In the genomic region with DNA sequence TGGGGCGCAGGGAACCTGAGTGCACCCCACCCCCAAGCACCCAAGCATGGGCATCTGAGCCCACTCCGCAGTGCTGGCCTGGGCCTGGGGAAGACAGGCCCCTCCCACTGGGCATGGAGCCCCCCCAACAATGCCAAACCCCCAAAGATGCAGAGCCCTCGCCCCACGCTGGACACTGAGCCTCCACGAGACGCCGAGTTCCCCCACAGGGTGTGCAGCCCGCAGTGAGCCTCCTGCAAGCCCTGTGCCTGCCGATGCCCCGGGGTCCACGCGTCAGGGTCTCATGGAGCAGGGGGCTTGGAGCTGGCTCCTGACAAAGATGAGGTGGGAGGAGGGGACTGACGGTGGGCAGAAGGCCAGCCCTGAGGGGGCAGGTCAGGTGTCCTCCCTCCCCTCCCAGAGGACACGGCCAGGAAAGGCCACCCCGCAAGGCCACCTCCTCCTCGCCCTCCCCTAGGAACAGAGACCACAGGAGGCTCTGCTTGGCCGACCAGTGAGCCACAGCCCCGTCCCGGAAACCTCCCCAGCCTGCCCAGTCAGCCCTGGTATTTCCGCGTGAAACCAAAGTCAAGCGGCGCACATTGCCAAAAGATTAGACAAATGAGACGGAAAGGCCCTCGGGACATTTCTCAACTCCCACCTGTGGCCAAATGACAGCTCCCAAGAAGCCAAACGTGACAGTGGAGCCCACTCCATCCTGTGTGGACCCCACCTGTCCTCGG, we compare ENCODE assay signal across 23 cellular contexts. TPM values are rescaled to one million over a fixed set of nuclear protein-coding genes. Genes with fewer than 3 reads are reported as not detected.
DNase-seq lines count a peak whose midpoint lies in the region; ATAC-seq, FAIRE-seq and TF ChIP-seq lines count a peak whose summit lies in the region.
"Had no signal": no experiment of that assay in that cellular context is flagged by ENCODE, and none has a peak within 500 bp of the region (broad histone marks: within the 10 kb centered on the region; RNA-seq: fewer than 3 reads in every experiment).

No MANE protein-coding gene starts in this region.

- POLR2A ChIA-PET in naive thymus-derived CD4-positive, alpha-beta T cell (lab: Charles Lee) = no interaction called here

- peak; percentile 33 for DNase-seq in HT1080 (ENCODE audit: low read depth)
- DNase-seq in RCC 7860 (ENCODE audit: low spot score) = peak; percentile 19
- DNase-seq in endothelial cell (ENCODE audit: low spot score) = no peak
- no peak for DNase-seq in psoas muscle
- no peak for DNase-seq in naive thymus-derived CD4-positive, alpha-beta T cell
- DNase-seq in HuH-7.5 (ENCODE audit: low spot score) = no peak
- no peak for DNase-seq in NCI-H128 (lab: John Stamatoyannopoulos, UW; ENCODE audit: unreplicated experiment)
- DNase-seq in stimulated activated CD4-positive, alpha-beta T cell treated with anti-CD3 and anti-CD28 coated beads, Interleukin-2, amount 100 ng/mL, for 48 hours = no peak
- DNase-seq: activated CD4-positive, CD25-positive, alpha-beta regulatory T cell treated with anti-CD3 and anti-CD28 coated beads, Interleukin-2, amount 50 U/mL, for 72 hours; COR-L47; effector memory CD8-positive, alpha-beta T cell; EL; left colon; mucosa of descending colon; NCI-H187 treated with DMSO at 0.1 percent for 48 hours; PC-9; stimulated activated CD4-positive, alpha-beta T cell treated with anti-CD3 and anti-CD28 coated beads, Interleukin-12 subunit alpha, Interleukin-12 subunit beta, amount 100 ng/mL, for 4 hours; T-helper 9 cell had no signal

- peak overlapping the region; percentile 70 for H3K27ac Mint-ChIP-seq in endothelial cell (ENCODE audit: unreplicated experiment)
- H3K27ac Mint-ChIP-seq in naive thymus-derived CD4-positive, alpha-beta T cell = no peak overlapping the region
- H3K27ac Mint-ChIP-seq: activated naive CD4-positive, alpha-beta T cell treated with anti-CD3 and anti-CD28 coated beads, Interleukin-2, amount 50 U/mL, for 72 hours; effector memory CD8-positive, alpha-beta T cell had no signal

- peak; percentile 53 to 72 (median 56) for ATAC-seq in psoas muscle
- ATAC-seq in naive thymus-derived CD4-positive, alpha-beta T cell = no peak
- ATAC-seq: activated naive CD4-positive, alpha-beta T cell treated with anti-CD3 and anti-CD28 coated beads, Interleukin-2, amount 50 U/mL, for 72 hours; body of pancreas; effector memory CD8-positive, alpha-beta T cell; left colon; mucosa of descending colon had no signal

- 35 to 49% (median 36%) methylated on average over 24 to 27 of the region's 27 CpGs for WGBS in psoas muscle, 3 donors

- H3K4me3 ChIP-seq in psoas muscle = no peak overlapping the region
- H3K4me3 ChIP-seq in naive thymus-derived CD4-positive, alpha-beta T cell (ENCODE audit: low read length) = no peak overlapping the region
- H3K4me3 ChIP-seq: body of pancreas, mucosa of descending colon, PC-9, SK-N-MC had no signal

- H3K4me1 Mint-ChIP-seq in endothelial cell (ENCODE audit: unreplicated experiment) = peaks cover 27% of the 10 kb centered on the region
- no peaks in the 10 kb centered on the region for H3K4me1 Mint-ChIP-seq in naive thymus-derived CD4-positive, alpha-beta T cell

- TF ChIP-seq CTCF in endothelial cell (IDR thresholded peaks at IDR 0.05; ENCODE audit: unreplicated experiment) = no peak
- TF ChIP-seq CTCF in psoas muscle (IDR thresholded peaks at IDR 0.05) = no peak

- H3K4me1 ChIP-seq in psoas muscle = no peaks in the 10 kb centered on the region
- no peaks in the 10 kb centered on the region for H3K4me1 ChIP-seq in naive thymus-derived CD4-positive, alpha-beta T cell (ENCODE audit: control insufficient read depth in 2 of 2, insufficient read depth in 2 of 2, low read length in 2 of 2)
- H3K4me1 ChIP-seq: body of pancreas had no signal

- no peaks in the 10 kb centered on the region for H3K9me3 ChIP-seq in psoas muscle
- H3K9me3 ChIP-seq in naive thymus-derived CD4-positive, alpha-beta T cell (ENCODE audit: control insufficient read depth in 2 of 3, low read length in 3 of 3) = no peaks in the 10 kb centered on the region
- H3K9me3 ChIP-seq: body of pancreas, mucosa of descending colon had no signal

- FAIRE-seq in RCC 7860 (lab: Jason Lieb, UNC) = no peak
- FAIRE-seq: colon, urothelium cell line had no signal

- intact Hi-C loops in psoas muscle (cut with DNase I) = no loop called here
- intact Hi-C loops in naive thymus-derived CD4-positive, alpha-beta T cell (cut with micrococcal nuclease) = no loop called here

- H3K36me3 Mint-ChIP-seq in endothelial cell (ENCODE audit: low read depth, unreplicated experiment) = peaks cover 7% of the 10 kb centered on the region
- H3K36me3 Mint-ChIP-seq in naive thymus-derived CD4-positive, alpha-beta T cell = no peaks in the 10 kb centered on the region
- H3K36me3 Mint-ChIP-seq: activated naive CD4-positive, alpha-beta T cell treated with anti-CD3 and anti-CD28 coated beads, Interleukin-2, amount 50 U/mL, for 72 hours had no signal

- H3K4me3 Mint-ChIP-seq in endothelial cell (ENCODE audit: unreplicated experiment) = no peak overlapping the region
- no peak overlapping the region for H3K4me3 Mint-ChIP-seq in naive thymus-derived CD4-positive, alpha-beta T cell
- H3K4me3 Mint-ChIP-seq: effector memory CD8-positive, alpha-beta T cell had no signal

- no peak overlapping the region for H3K27ac ChIP-seq in psoas muscle
- H3K27ac ChIP-seq in naive thymus-derived CD4-positive, alpha-beta T cell (ENCODE audit: low read depth, low read length) = no peak overlapping the region
- H3K27ac ChIP-seq: body of pancreas, PC-9, SK-N-MC had no signal

- peaks cover 17% of the 10 kb centered on the region for H3K27me3 Mint-ChIP-seq in endothelial cell (ENCODE audit: unreplicated experiment)
- no peaks in the 10 kb centered on the region for H3K27me3 Mint-ChIP-seq in naive thymus-derived CD4-positive, alpha-beta T cell
- H3K27me3 Mint-ChIP-seq: effector memory CD8-positive, alpha-beta T cell had no signal

- no peaks in the 10 kb centered on the region for H3K9me3 Mint-ChIP-seq in endothelial cell (ENCODE audit: unreplicated experiment)
- peaks cover 0 to 2% (median 0%) of the 10 kb centered on the region in 11 donors for H3K9me3 Mint-ChIP-seq in naive thymus-derived CD4-positive, alpha-beta T cell
- H3K9me3 Mint-ChIP-seq: activated naive CD4-positive, alpha-beta T cell treated with anti-CD3 and anti-CD28 coated beads, Interleukin-2, amount 50 U/mL, for 72 hours; effector memory CD8-positive, alpha-beta T cell had no signal

- CTCF ChIA-PET in naive thymus-derived CD4-positive, alpha-beta T cell (lab: Charles Lee) = no interaction called here

- H3K27me3 ChIP-seq in psoas muscle (ENCODE audit: insufficient read depth in 3 of 3, low read length in 2 of 3) = peaks cover 0 to 29% (median 2%) of the 10 kb centered on the region in 3 donors
- H3K27me3 ChIP-seq in naive thymus-derived CD4-positive, alpha-beta T cell (ENCODE audit: control insufficient read depth in 2 of 2, insufficient read depth in 2 of 2, low read length in 2 of 2) = no peaks in the 10 kb centered on the region
- H3K27me3 ChIP-seq: body of pancreas had no signal

- H3K36me3 ChIP-seq in psoas muscle (ENCODE audit: insufficient read depth in 1 of 2, low read depth in 1 of 2) = no peaks in the 10 kb centered on the region
- no peaks in the 10 kb centered on the region for H3K36me3 ChIP-seq in naive thymus-derived CD4-positive, alpha-beta T cell (ENCODE audit: control insufficient read depth in 2 of 3, insufficient read depth in 3 of 3, low read length in 3 of 3)

RNA-seq across cellular contexts. Expression of a gene that starts 33.4 kb away (rescaled TPM):
- total RNA-seq in HT1080 (2014; rRNA removed; shearing (Covaris generic)) = 0.10 and 0.92 TPM in 2 replicates
- polyA plus RNA-seq in HT1080 (2015; cell fraction: cytosol; rRNA removed) = 1.0 and 1.4 TPM in 2 replicates
- polyA plus RNA-seq in HT1080 (2015; cell fraction: nucleus; rRNA removed) = 2.9 and 4.1 TPM in 2 replicates
- total RNA-seq in endothelial cell (ENCODE audit: unreplicated experiment) = 198 TPM
- total RNA-seq in psoas muscle = 1 to 10 TPM; 3.7 to 5.5 (median 4.5) TPM
- 1 to 10 TPM in 2 of 3 donors, under 1 TPM in 1; 0.67 to 2.4 (median 1.6) TPM for polyA plus RNA-seq in psoas muscle
- 100 to 1,000 TPM in 2 of 5 experiments, 10 to 100 TPM in 3; 14.6 to 209 (median 81.3) TPM for total RNA-seq in naive thymus-derived CD4-positive, alpha-beta T cell
- 10 to 100 TPM in 1 of 2 donors, 1 to 10 TPM in 1; 1.9 to 10.1 TPM for polyA plus RNA-seq in naive thymus-derived CD4-positive, alpha-beta T cell

RNA-seq across cellular contexts. Expression of a gene that starts 46.9 kb away (rescaled TPM):
- total RNA-seq in HT1080 (2014; rRNA removed; shearing (Covaris generic)) = 9.4 and 14.4 TPM in 2 replicates
- 28.9 TPM in 2 replicates for polyA plus RNA-seq in HT1080 (2015; cell fraction: cytosol; rRNA removed)
- 17.3 and 19.2 TPM in 2 replicates for polyA plus RNA-seq in HT1080 (2015; cell fraction: nucleus; rRNA removed)
- 35.2 TPM for total RNA-seq in endothelial cell (ENCODE audit: unreplicated experiment)
- total RNA-seq in psoas muscle = 10 to 100 TPM; 37.9 to 49.2 (median 39.2) TPM
- 10 to 100 TPM; 33.9 to 66.4 (median 45.0) TPM for polyA plus RNA-seq in psoas muscle
- total RNA-seq in naive thymus-derived CD4-positive, alpha-beta T cell = 10 to 100 TPM; 15.6 to 61.4 (median 37.8) TPM
- polyA plus RNA-seq in naive thymus-derived CD4-positive, alpha-beta T cell = 10 to 100 TPM; 44.0 to 47.9 TPM

Comparison
In these comparisons a context has a peak if more than half of its experiments do, and no peak if none do; other contexts are left out.
1. DNase-seq: peak in HT1080 (single experiment) and RCC 7860 (single experiment); none in endothelial cell (single experiment), psoas muscle (0 of 2), naive thymus-derived CD4-positive, alpha-beta T cell (0 of 9), HuH-7.5 (single experiment), NCI-H128 (single experiment) and stimulated activated CD4-positive, alpha-beta T cell treated with anti-CD3 and anti-CD28 coated beads, Interleukin-2, amount 100 ng/mL, for 48 hours (0 of 2).